ENCODE assay signal across 1 cellular context in genomic region chr11:128040603-128041002, GRCh38.
TF ChIP-seq lines count a peak whose summit lies in the region.

No MANE protein-coding gene starts in this region.

TF ChIP-seq in HepG2, 621 proteins besides CTCF, POLR2A, EP300 and RAD21 (continued from another document):
- no peak for TF ChIP-seq ZNF503 (CRISPR knock-in tag; IDR thresholded peaks at IDR 0.05)
